Comparison of ENCODE assay signal across 11 cellular contexts in genomic region chr17:75721463-75722011, GRCh38. TPM values are rescaled to one million over a fixed set of nuclear protein-coding genes. Genes with fewer than 3 reads are reported as not detected.
DNase-seq lines count a peak whose midpoint lies in the region; ATAC-seq and TF ChIP-seq lines count a peak whose summit lies in the region.
"Had no signal": no experiment of that assay in that cellular context is flagged by ENCODE, and none has a peak within 500 bp of the region (broad histone marks: within the 10 kb centered on the region; RNA-seq: fewer than 3 reads in every experiment).

No MANE protein-coding gene starts in this region.

- H3K4me1 ChIP-seq in tibial nerve = peaks cover 0 to 63% (median 23%) of the 10 kb centered on the region in 4 donors

- H3K27ac ChIP-seq in tibial nerve = peak overlapping the region; percentile 89 to 98 (median 95)

- no peak for TF ChIP-seq POLR2A in tibial nerve (IDR thresholded peaks at IDR 0.05)

- H3K9me3 Mint-ChIP-seq in central memory CD8-positive, alpha-beta T cell = no peaks in the 10 kb centered on the region
- no peaks in the 10 kb centered on the region for H3K9me3 Mint-ChIP-seq in memory B cell
- H3K9me3 Mint-ChIP-seq: activated naive CD8-positive, alpha-beta T cell treated with anti-CD3 and anti-CD28 coated beads, Interleukin-2, amount 10 ng/mL, durations not matched to agents 7 days and 5 days; CD4-positive, CD25-positive, alpha-beta regulatory T cell had no signal

- H3K36me3 ChIP-seq in tibial nerve = peaks cover 0 to 28% (median 3%) of the 10 kb centered on the region in 3 donors

- peak in 1 of 5 experiments; percentile 3 for TF ChIP-seq CTCF in tibial nerve (IDR thresholded peaks at IDR 0.05)

- ATAC-seq in central memory CD8-positive, alpha-beta T cell (replicated peaks; ENCODE audit: extremely low read depth, poor library complexity, severe bottlenecking) = no peak
- ATAC-seq in memory B cell (ENCODE audit: low read depth) = no peak

- no peaks in the 10 kb centered on the region for H3K27me3 Mint-ChIP-seq in central memory CD8-positive, alpha-beta T cell
- peaks cover 2% of the 10 kb centered on the region for H3K27me3 Mint-ChIP-seq in memory B cell

- TF ChIP-seq EP300 in tibial nerve (IDR thresholded peaks at IDR 0.05) = no peak

- H3K4me1 Mint-ChIP-seq in central memory CD8-positive, alpha-beta T cell = peaks cover 5% of the 10 kb centered on the region
- peaks cover 4% of the 10 kb centered on the region for H3K4me1 Mint-ChIP-seq in memory B cell

- H3K4me3 ChIP-seq in tibial nerve = peak overlapping the region; percentile 57 to 84 (median 74)

- WGBS in tibial nerve, 2 donors = 15 to 17% methylated on average over 4 to 10 of the region's 33 CpGs

- no peak overlapping the region for H3K27ac Mint-ChIP-seq in central memory CD8-positive, alpha-beta T cell (ENCODE audit: low read depth)
- H3K27ac Mint-ChIP-seq in memory B cell = no peak overlapping the region
- H3K27ac Mint-ChIP-seq: CD4-positive, CD25-positive, alpha-beta regulatory T cell had no signal

- H3K36me3 Mint-ChIP-seq in central memory CD8-positive, alpha-beta T cell (ENCODE audit: insufficient read depth) = no peaks in the 10 kb centered on the region
- H3K36me3 Mint-ChIP-seq in memory B cell = no peaks in the 10 kb centered on the region
- H3K36me3 Mint-ChIP-seq: activated naive CD8-positive, alpha-beta T cell treated with anti-CD3 and anti-CD28 coated beads, Interleukin-2, amount 10 ng/mL, durations not matched to agents 7 days and 5 days; CD4-positive, CD25-positive, alpha-beta regulatory T cell had no signal

- peak; percentile 61 for DNase-seq in activated CD8-positive, alpha-beta memory T cell treated with anti-CD3 and anti-CD28 coated beads for 24 hours
- no peak for DNase-seq in activated CD8-positive, alpha-beta memory T cell treated with anti-CD3 and anti-CD28 coated beads, Interleukin-2, amount 50 U/mL, for 4 hours
- no peak for DNase-seq in central memory CD8-positive, alpha-beta T cell (ENCODE audit: low spot score in 2 of 2)
- DNase-seq in memory B cell (ENCODE audit: low spot score in 2 of 2) (no peak), tibial nerve (ENCODE audit: low spot score in 2 of 2) (no peak), DMS153 (lab: John Stamatoyannopoulos, UW) (no peak), NCI-H1048 (lab: John Stamatoyannopoulos, UW) (no peak)
- no peak for DNase-seq in activated CD4-positive, CD25-positive, alpha-beta regulatory T cell treated with anti-CD3 and anti-CD28 coated beads, Interleukin-2, amount 50 U/mL, for 72 hours
- DNase-seq: NCI-H2171 treated with DMSO at 0.1 percent for 48 hours had no signal

- peak overlapping the region; percentile 62 for H3K4me3 Mint-ChIP-seq in central memory CD8-positive, alpha-beta T cell
- peak overlapping the region; percentile 63 for H3K4me3 Mint-ChIP-seq in memory B cell

- peaks cover 0 to 26% of the 10 kb centered on the region in 2 donors for H3K27me3 ChIP-seq in tibial nerve

- H3K9me3 ChIP-seq in tibial nerve = no peaks in the 10 kb centered on the region

RNA-seq across cellular contexts. Expression of gene ITGB4, which starts 0.3 kb away (rescaled TPM):
- total RNA-seq in tibial nerve = 100 to 1,000 TPM; 211 to 335 (median 233) TPM
- total RNA-seq: CD4-positive, CD25-positive, alpha-beta regulatory T cell had no signal

RNA-seq across cellular contexts. Expression of gene GALK1, which starts 43.5 kb away (rescaled TPM):
- total RNA-seq in tibial nerve = 10 to 100 TPM; 54.5 to 57.5 (median 55.6) TPM

RNA-seq across cellular contexts. Expression of gene SAP30BP, which starts 54.4 kb away (rescaled TPM):
- total RNA-seq in tibial nerve = 100 to 1,000 TPM in 2 of 4 donors, 10 to 100 TPM in 2; 63.9 to 119 (median 95.3) TPM

RNA-seq across cellular contexts. Expression of gene RECQL5, which starts 54.6 kb away (rescaled TPM):
- 10 to 100 TPM; 23.2 to 51.9 (median 34.7) TPM for total RNA-seq in tibial nerve
